Comparison of ENCODE assay signal across 10 cellular contexts in genomic region chr17:36641331-36641876, GRCh38. TPM values are rescaled to one million over a fixed set of nuclear protein-coding genes. Genes with fewer than 3 reads are reported as not detected.
DNase-seq lines count a peak whose midpoint lies in the region; ATAC-seq, FAIRE-seq and TF ChIP-seq lines count a peak whose summit lies in the region.
"Had no signal": no experiment of that assay in that cellular context is flagged by ENCODE, and none has a peak within 500 bp of the region (broad histone marks: within the 10 kb centered on the region; RNA-seq: fewer than 3 reads in every experiment).

No MANE protein-coding gene starts in this region.

- H3K4me2 ChIP-seq in osteoblast (ENCODE audit: insufficient read depth, low read length), result peak overlapping the region; percentile 65

- no peaks in the 10 kb centered on the region for H3K36me3 ChIP-seq in osteoblast (ENCODE audit: insufficient read depth, low read length)

- no peak for ATAC-seq in T-helper 17 cell
- no peak for ATAC-seq in GM18909 (IDR thresholded peaks at IDR 0.05; ENCODE audit: poor library complexity, unreplicated experiment)

- H4K20me1 ChIP-seq in osteoblast (ENCODE audit: insufficient read depth, low read length), result no peaks in the 10 kb centered on the region

- TF ChIP-seq CTCF in AG04450 (IDR thresholded peaks at IDR 0.05; ENCODE audit: low read depth, low read length) (no peak), fibroblast of the aortic adventitia (IDR thresholded peaks at IDR 0.05; ENCODE audit: insufficient read depth, low read length) (no peak), osteoblast (IDR thresholded peaks at IDR 0.05; ENCODE audit: extremely low read depth, low read depth, low read length) (no peak)

- H2AFZ ChIP-seq in osteoblast (ENCODE audit: low read length), result no peak overlapping the region

- H3K27me3 ChIP-seq in AG04450 (ENCODE audit: control insufficient read depth, insufficient read depth, low read length) (peaks cover 91% of the 10 kb centered on the region), osteoblast (ENCODE audit: insufficient read depth, low read length) (peaks cover 90% of the 10 kb centered on the region)

- H3K4me1 ChIP-seq in osteoblast (ENCODE audit: insufficient read depth, low read length), result peaks cover 4% of the 10 kb centered on the region

- CTCF ChIA-PET in AG04450 (lab: Charles Lee), result no interaction called here

- POLR2A ChIA-PET in AG04450 (lab: Yijun Ruan, JAX), result no interaction called here

- no peak for FAIRE-seq in RCC 7860 (lab: Jason Lieb, UNC)

- H3K4me3 Mint-ChIP-seq in T-helper 17 cell, result peak overlapping the region; percentile 88

- H3K27ac Mint-ChIP-seq in T-helper 17 cell, result no peak overlapping the region

- H3K4me1 Mint-ChIP-seq in T-helper 17 cell, result peaks cover 15% of the 10 kb centered on the region

- peaks cover 91% of the 10 kb centered on the region for H3K27me3 Mint-ChIP-seq in T-helper 17 cell

- H3K4me3 ChIP-seq in AG04450 (ENCODE audit: low read depth, low read length), result peak overlapping the region; percentile 22; the same call in 1 of the 2 replicates
- peak overlapping the region; percentile 35 for H3K4me3 ChIP-seq in fibroblast of the aortic adventitia (ENCODE audit: low read depth, low read length)
- H3K4me3 ChIP-seq in osteoblast (ENCODE audit: insufficient read depth, low read length), result peak overlapping the region; percentile 56

- H3K27ac ChIP-seq in AG04450 (ENCODE audit: low read depth, low read length), result no peak overlapping the region
- no peak overlapping the region for H3K27ac ChIP-seq in osteoblast (ENCODE audit: low read depth, low read length)

- H3K36me3 Mint-ChIP-seq in T-helper 17 cell (ENCODE audit: low read depth), result no peaks in the 10 kb centered on the region

- H3K79me2 ChIP-seq in osteoblast (ENCODE audit: insufficient read depth, low read length), result no peaks in the 10 kb centered on the region

- H3K9me3 ChIP-seq in AG04450 (ENCODE audit: control insufficient read depth, insufficient read depth, low read length) (no peaks in the 10 kb centered on the region), T-helper 17 cell (ENCODE audit: control insufficient read depth, low read length, poor library complexity, severe bottlenecking) (no peaks in the 10 kb centered on the region), osteoblast (ENCODE audit: low read depth, low read length) (no peaks in the 10 kb centered on the region)

- DNase-seq in AG04450 (ENCODE audit: low read depth, low spot score), result no peak
- DNase-seq in T-helper 17 cell, result no peak
- DNase-seq in fibroblast of the aortic adventitia (ENCODE audit: low read depth), result no peak
- peak; percentile 83 for DNase-seq in osteoblast (ENCODE audit: insufficient read length, low spot score, missing footprints)
- no peak for DNase-seq in GF-D8 (lab: John Stamatoyannopoulos, UW)
- no peak for DNase-seq in RCC 7860 (ENCODE audit: low spot score)
- no peak for DNase-seq in activated naive CD4-positive, alpha-beta T cell treated with anti-CD3 and anti-CD28 coated beads, Interleukin-2, amount 50 U/mL, for 16 hours
- DNase-seq: activated CD4-positive, alpha-beta T cell treated with anti-CD3 and anti-CD28 coated beads, Interleukin-2, amount 50 U/mL, for 1 hour; dermis blood vessel endothelial cell had no signal

RNA-seq across cellular contexts. Expression of gene MRM1, which starts 40.0 kb away (rescaled TPM):
- 2.0 and 2.4 TPM in 2 replicates for polyA plus RNA-seq in AG04450 (2011; rRNA removed)
- polyA minus RNA-seq in AG04450 (2011; rRNA and poly(A)+ RNA removed), result 1.3 and 2.2 TPM in 2 replicates
- total RNA-seq in T-helper 17 cell (1 to 10 TPM; 2.6 to 3.4 TPM), fibroblast of the aortic adventitia (ENCODE audit: low replicate concordance) (2.3 and 4.3 TPM in 2 replicates), osteoblast (2.7 and 4.0 TPM in 2 replicates)

RNA-seq across cellular contexts. Expression of gene DHRS11, which starts 49.7 kb away (rescaled TPM):
- polyA plus RNA-seq in AG04450 (2011; rRNA removed), result 4.9 and 5.4 TPM in 2 replicates
- polyA minus RNA-seq in AG04450 (2011; rRNA and poly(A)+ RNA removed), result 8.3 and 10.3 TPM in 2 replicates
- 1 to 10 TPM; 2.7 to 3.8 TPM for total RNA-seq in T-helper 17 cell
- total RNA-seq in fibroblast of the aortic adventitia (ENCODE audit: low replicate concordance), result 1.1 and 4.1 TPM in 2 replicates
- 2.9 and 3.3 TPM in 2 replicates for total RNA-seq in osteoblast
